12 cellular contexts compared by ENCODE assay signal in genomic region chr17:6471531-6472465, GRCh38. TPM values are rescaled to one million over a fixed set of nuclear protein-coding genes. Genes with fewer than 3 reads are reported as not detected.
DNase-seq lines count a peak whose midpoint lies in the region; ATAC-seq and TF ChIP-seq lines count a peak whose summit lies in the region.
"Had no signal": no experiment of that assay in that cellular context is flagged by ENCODE, and none has a peak within 500 bp of the region (broad histone marks: within the 10 kb centered on the region; RNA-seq: fewer than 3 reads in every experiment).

No MANE protein-coding gene starts in this region.

- H4K8ac ChIP-seq in mesendoderm (ENCODE audit: low read depth, low read length) = no peak overlapping the region

- H3K18ac ChIP-seq in mesendoderm (ENCODE audit: low read length) = no peak overlapping the region

- H3K56ac ChIP-seq in mesendoderm (ENCODE audit: low read length) = no peak overlapping the region

- H3K4me2 ChIP-seq in mesendoderm (ENCODE audit: low read length) = no peak overlapping the region

- in situ Hi-C loops in brain microvascular endothelial cell (cut with HindIII; ENCODE audit: low pct_ligation_motif_present, low sequenced_read_pairs) = no loop called here

- H3K9me3 ChIP-seq in aorta (ENCODE audit: control insufficient read depth, low read length) = no peaks in the 10 kb centered on the region
- H3K9me3 ChIP-seq: Peyer's patch had no signal

- no peak overlapping the region for H3K4ac ChIP-seq in mesendoderm (ENCODE audit: low read depth, low read length)

- DNase-seq in EL (peak; percentile 93), M059J (ENCODE audit: low read depth) (peak; percentile 96), brain microvascular endothelial cell (peak; percentile 42), mesendoderm (peak; percentile 66), NCI-H748 treated with DMSO at 0.1 percent for 48 hours (lab: John Stamatoyannopoulos, UW) (no peak), NCI-H345 (lab: John Stamatoyannopoulos, UW) (no peak), aorta (no peak), cardiac septum (ENCODE audit: low spot score) (no peak)
- DNase-seq: NCI-H1105 treated with DMSO at 0.1 percent for 48 hours, Peyer's patch had no signal

- H3K9ac ChIP-seq in mesendoderm (ENCODE audit: low read length) = no peak overlapping the region

- H3K79me1 ChIP-seq in mesendoderm (ENCODE audit: low read length) = no peaks in the 10 kb centered on the region

- H3K27me3 ChIP-seq in brain microvascular endothelial cell (replicated peaks) (no peaks in the 10 kb centered on the region), mesendoderm (ENCODE audit: insufficient read depth, low read length, poor library complexity) (no peaks in the 10 kb centered on the region), aorta (ENCODE audit: control insufficient read depth in 1 of 2, insufficient read depth in 2 of 2, low read length in 1 of 2) (no peaks in the 10 kb centered on the region)
- H3K27me3 ChIP-seq: cardiac muscle cell, Peyer's patch had no signal

- H2BK5ac ChIP-seq in mesendoderm (ENCODE audit: low read length) = no peak overlapping the region

- WGBS in mesendoderm (ENCODE audit: extremely low coverage, insufficient coverage, low lambda C conversion rate) = no CpG with 5 or more reads among the region's 19 CpGs
- WGBS in aorta, 2 donors = 71 to 73% methylated on average over 19 of the region's 19 CpGs

- no peak overlapping the region for H3K4me3 ChIP-seq in brain microvascular endothelial cell (ENCODE audit: low read depth, low read length)
- H3K4me3 ChIP-seq in mesendoderm (ENCODE audit: low read length) = no peak overlapping the region
- no peak overlapping the region for H3K4me3 ChIP-seq in aorta (ENCODE audit: low read length in 2 of 2)
- H3K4me3 ChIP-seq: cardiac muscle cell, Peyer's patch had no signal

- no peak overlapping the region for H2AK5ac ChIP-seq in mesendoderm (ENCODE audit: low read length)

- no peaks in the 10 kb centered on the region for H3K79me2 ChIP-seq in mesendoderm (ENCODE audit: control insufficient read depth, insufficient read depth, low read length)

- H2BK120ac ChIP-seq in mesendoderm (ENCODE audit: low read depth, low read length) = no peak overlapping the region

- peak; percentile 17 for TF ChIP-seq CTCF in brain microvascular endothelial cell (IDR thresholded peaks at IDR 0.05; ENCODE audit: low read depth, low read length, missing control alignments)

- H3K36me3 ChIP-seq in brain microvascular endothelial cell (replicated peaks) = no peaks in the 10 kb centered on the region
- H3K36me3 ChIP-seq in mesendoderm (ENCODE audit: control insufficient read depth, insufficient read depth, low read length) = no peaks in the 10 kb centered on the region
- H3K36me3 ChIP-seq in aorta (ENCODE audit: control insufficient read depth in 1 of 2, insufficient read depth in 2 of 2, low read length in 1 of 2) = no peaks in the 10 kb centered on the region
- H3K36me3 ChIP-seq: cardiac muscle cell, Peyer's patch had no signal

- no peak overlapping the region for H2BK15ac ChIP-seq in mesendoderm (replicated peaks; ENCODE audit: low read depth)

- H3K4me1 ChIP-seq in mesendoderm (ENCODE audit: control insufficient read depth, low read depth, low read length) (no peaks in the 10 kb centered on the region), aorta (ENCODE audit: control insufficient read depth in 1 of 2, insufficient read depth in 2 of 2, low read length in 2 of 2) (no peaks in the 10 kb centered on the region)
- H3K4me1 ChIP-seq: Peyer's patch had no signal

- no peak overlapping the region for H3K23ac ChIP-seq in mesendoderm (ENCODE audit: low read length)

- H3K27ac ChIP-seq in brain microvascular endothelial cell (no peak overlapping the region), mesendoderm (ENCODE audit: low read depth, low read length) (no peak overlapping the region), aorta (ENCODE audit: low read depth in 1 of 2, low read length in 2 of 2) (no peak overlapping the region)
- H3K27ac ChIP-seq: cardiac muscle cell, Peyer's patch had no signal

- intact Hi-C loops in aorta (cut with DNase I) (loop anchor here in 1 of 2 donors (10.0 kb wide), 1 partner anchor 163 kb away; no protein-coding TSS in a partner anchor), cardiac septum (cut with DNase I) (loop anchor here (5.0 to 10.0 kb wide), 2 partner anchors 83 to 106 kb away; partner anchors contain the start of gene PITPNM3)

- ATAC-seq in aorta (ENCODE audit: low FRiP score) = no peak

- H4K5ac ChIP-seq in mesendoderm (ENCODE audit: low read length) = no peak overlapping the region

RNA-seq across cellular contexts. Expression of gene PIMREG, which starts 27.5 kb away (rescaled TPM):
- 76.1 and 87.3 TPM in 2 replicates for total RNA-seq in M059J (2014; rRNA removed; shearing (Covaris generic))
- 52.3 TPM for polyA plus RNA-seq in mesendoderm (2013, experiment 1 of 2)
- polyA plus RNA-seq in mesendoderm (2013, experiment 2 of 2) = 51.2 TPM
- total RNA-seq in aorta (under 1 TPM in 1 of 2 donors, not detected in 1; 0.84 TPM), cardiac septum (not detected)
- under 1 TPM in 1 of 2 donors, not detected in 1; 0.50 TPM for polyA plus RNA-seq in aorta

RNA-seq across cellular contexts. Expression of gene AIPL1, which starts 36.9 kb away (rescaled TPM):
- total RNA-seq in M059J (2014; rRNA removed; shearing (Covaris generic)) = 0.05 TPM in 1 of 2 replicates, not detected in the other
- polyA plus RNA-seq in mesendoderm (2013, experiment 1 of 2) = 0.07 TPM
- 0.08 TPM for polyA plus RNA-seq in mesendoderm (2013, experiment 2 of 2)
- total RNA-seq in aorta (not detected), cardiac septum (not detected)
- under 1 TPM in 1 of 2 donors, not detected in 1; 0.25 TPM for polyA plus RNA-seq in aorta
- total RNA-seq: cardiac muscle cell, Peyer's patch had no signal
- polyA plus RNA-seq: cardiac muscle cell, neural cell had no signal

Comparison
In these comparisons a context has a peak if more than half of its experiments do, and no peak if none do; other contexts are left out.
1. DNase-seq: peak in EL (single experiment), M059J (single experiment), brain microvascular endothelial cell (single experiment) and mesendoderm (single experiment); none in NCI-H748 treated with DMSO at 0.1 percent for 48 hours (single experiment), NCI-H345 (single experiment), aorta (0 of 2) and cardiac septum (single experiment).
2. RNA of gene PIMREG, which starts 27.5 kb away (total RNA-seq): 76.1 to 87.3 TPM in M059J; 0.84 TPM in aorta and not detected in cardiac septum (single experiment); every median in the first group is over 10 times any median in the second.